In the genomic region with DNA sequence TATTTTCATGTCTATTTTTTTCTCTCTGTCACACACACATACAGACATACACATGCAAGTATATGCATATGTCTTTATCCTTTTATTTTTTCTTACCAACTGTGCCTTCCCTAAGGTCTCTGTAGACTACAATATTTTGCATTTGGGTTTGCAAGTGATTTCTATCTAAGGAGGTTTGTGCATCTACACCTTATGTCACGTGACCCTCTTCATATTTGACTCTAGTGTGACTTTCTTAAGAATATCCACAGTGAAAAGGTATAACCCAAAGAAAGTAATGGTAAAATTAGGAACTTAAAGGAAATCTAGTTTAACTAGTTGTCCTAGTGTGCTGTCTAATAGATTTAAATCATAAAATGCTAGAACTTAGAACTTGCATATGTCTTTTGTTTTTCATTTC, we compare ENCODE assay signal across 29 cellular contexts.
"Had no signal": no experiment of that assay in that cellular context is flagged by ENCODE, and none has a peak within 500 bp of the region (broad histone marks: within the 10 kb centered on the region; RNA-seq: fewer than 3 reads in every experiment).

No MANE protein-coding gene starts in this region.

- FAIRE-seq: colon, endometrium, endothelial cell of umbilical vein, frontal cortex had no signal

- H3K36me3 ChIP-seq: colonic mucosa, esophagus muscularis mucosa, esophagus squamous epithelium, gastrocnemius medialis, gastroesophageal sphincter, heart left ventricle, heart right ventricle had no signal

- H3K27me3 ChIP-seq: colonic mucosa, dorsolateral prefrontal cortex, esophagus muscularis mucosa, esophagus squamous epithelium, foreskin keratinocyte, gastrocnemius medialis, gastroesophageal sphincter, heart left ventricle, heart right ventricle had no signal

- ATAC-seq: effector memory CD8-positive, alpha-beta T cell; esophagus mucosa; foreskin keratinocyte; gastrocnemius medialis; gastroesophageal sphincter; heart left ventricle; heart right ventricle had no signal

- H3K9me3 ChIP-seq: colonic mucosa, esophagus muscularis mucosa, esophagus squamous epithelium, gastrocnemius medialis, gastroesophageal sphincter, heart right ventricle had no signal

- H3K27ac Mint-ChIP-seq: dendritic cell treated with granulocyte-macrophage colony-stimulating factor and Interleukin-4, amounts not matched to agents 40 ng/mL and 50 ng/mL, for 4 days; effector memory CD8-positive, alpha-beta T cell; endodermal cell had no signal

- H3K27ac ChIP-seq: colonic mucosa, coronary artery, dorsolateral prefrontal cortex, epithelial cell of prostate, esophagus muscularis mucosa, esophagus squamous epithelium, foreskin keratinocyte, gastrocnemius medialis, gastroesophageal sphincter, heart left ventricle, heart right ventricle had no signal

- H3K9me3 Mint-ChIP-seq: dendritic cell treated with granulocyte-macrophage colony-stimulating factor and Interleukin-4, amounts not matched to agents 40 ng/mL and 50 ng/mL, for 4 days had no signal

- H3K27me3 Mint-ChIP-seq: dendritic cell treated with granulocyte-macrophage colony-stimulating factor and Interleukin-4, amounts not matched to agents 40 ng/mL and 50 ng/mL, for 4 days; effector memory CD8-positive, alpha-beta T cell had no signal

- H3K4me3 ChIP-seq: colonic mucosa, coronary artery, dorsolateral prefrontal cortex, esophagus muscularis mucosa, esophagus squamous epithelium, gastrocnemius medialis, gastroesophageal sphincter, heart left ventricle, heart right ventricle had no signal

- H3K4me1 Mint-ChIP-seq: endodermal cell had no signal

- H3K4me3 Mint-ChIP-seq: dendritic cell treated with granulocyte-macrophage colony-stimulating factor and Interleukin-4, amounts not matched to agents 40 ng/mL and 50 ng/mL, for 4 days; effector memory CD8-positive, alpha-beta T cell; endodermal cell had no signal

- DNase-seq: colonic mucosa; cortex of kidney; dermis blood vessel endothelial cell; dorsolateral prefrontal cortex; effector CD4-positive, alpha-beta T cell; effector CD8-positive, alpha-beta T cell; effector memory CD4-positive, alpha-beta T cell; effector memory CD8-positive, alpha-beta T cell; endodermal cell; erythroblast; esophagus squamous epithelium; foreskin fibroblast; foreskin keratinocyte; foreskin melanocyte; gastrocnemius medialis; glutamatergic neuron; head of caudate nucleus; heart left ventricle; heart right ventricle had no signal

- H3K4me1 ChIP-seq: colonic mucosa, esophagus muscularis mucosa, esophagus squamous epithelium, foreskin keratinocyte, gastrocnemius medialis, gastroesophageal sphincter, heart left ventricle, heart right ventricle had no signal
